In the genomic region with DNA sequence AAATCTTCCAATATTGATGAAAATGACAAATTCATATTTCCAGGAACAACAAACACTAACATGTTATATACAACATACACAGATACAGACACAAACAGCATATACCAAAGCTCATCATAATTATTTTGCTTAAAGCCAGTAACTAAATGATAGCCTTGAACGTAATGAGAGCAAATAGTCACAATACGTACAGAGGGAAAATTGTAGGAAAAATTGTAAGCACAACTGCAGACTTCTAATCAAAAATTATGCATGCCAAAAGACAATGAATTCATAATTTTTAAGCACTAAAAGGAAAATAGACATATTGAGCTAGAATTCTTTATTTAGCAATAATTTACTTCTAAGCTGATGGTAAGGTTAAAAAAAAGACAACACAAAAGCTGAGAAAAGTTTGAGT, we compare ENCODE assay signal across 18 cellular contexts.
"Had no signal": no experiment of that assay in that cellular context is flagged by ENCODE, and none has a peak within 500 bp of the region (broad histone marks: within the 10 kb centered on the region; RNA-seq: fewer than 3 reads in every experiment).

No MANE protein-coding gene starts in this region.

- H3K9me3 ChIP-seq: lower lobe of right lung had no signal

- H3K27me3 ChIP-seq: dorsolateral prefrontal cortex, esophagus muscularis mucosa, foreskin keratinocyte, gastroesophageal sphincter, heart right ventricle, left lung had no signal

- H3K36me3 ChIP-seq: esophagus muscularis mucosa, gastroesophageal sphincter, heart right ventricle, left lung, lower lobe of right lung had no signal

- H3K4me1 ChIP-seq: foreskin keratinocyte, left lung, lower lobe of right lung had no signal

- H3K27ac ChIP-seq: coronary artery, dorsolateral prefrontal cortex, esophagus muscularis mucosa, foreskin keratinocyte, gastroesophageal sphincter, heart right ventricle, left lung, lower lobe of right lung had no signal

- ATAC-seq: foreskin keratinocyte, gastroesophageal sphincter, heart right ventricle, left cardiac atrium, left lung, left ventricle myocardium superior, lower lobe of right lung had no signal

- H3K4me3 ChIP-seq: coronary artery, dorsolateral prefrontal cortex, esophagus muscularis mucosa, gastroesophageal sphincter, heart right ventricle, left lung, lower lobe of right lung had no signal

- DNase-seq: dermis blood vessel endothelial cell; dorsolateral prefrontal cortex; effector CD4-positive, alpha-beta T cell; effector memory CD4-positive, alpha-beta T cell; foreskin keratinocyte; glutamatergic neuron; head of caudate nucleus; heart right ventricle; hippocampal formation; left cardiac atrium; left lung; left ventricle myocardium superior; lower lobe of right lung; mesendoderm; midbrain had no signal
